Comparison of ENCODE assay signal across 13 cellular contexts in genomic region chr14:68521952-68522509, GRCh38.
A peak's percentile ranks its signal among the peaks of the same experiment; 100 is the strongest.
DNase-seq lines count a peak whose midpoint lies in the region; ATAC-seq and TF ChIP-seq lines count a peak whose summit lies in the region.
"Had no signal": no experiment of that assay in that cellular context is flagged by ENCODE, and none has a peak within 500 bp of the region (broad histone marks: within the 10 kb centered on the region; RNA-seq: fewer than 3 reads in every experiment).

No MANE protein-coding gene starts in this region.

- H3K36me3 Mint-ChIP-seq in H9 (ENCODE audit: insufficient read depth in 1 of 3, low read depth in 3 of 3), result peaks cover 0 to 11% (median 7%) of the 10 kb centered on the region in 3 experiments; a peak in 5 of 7 replicates
- H3K36me3 Mint-ChIP-seq in natural killer cell treated with Interleukin-12 subunit alpha and Interleukin-12 subunit beta and Interleukin-15 and Interleukin-18, amount 100 ng/mL, for 72 hours, result no peaks in the 10 kb centered on the region

- H3K4me2 ChIP-seq in H9 (ENCODE audit: insufficient read depth, insufficient read length, low read length) (no peak overlapping the region), mesendoderm (ENCODE audit: low read length) (no peak overlapping the region)

- H3K4me1 Mint-ChIP-seq in H9, result peaks cover 53 to 54% of the 10 kb centered on the region in 2 experiments
- H3K4me1 Mint-ChIP-seq in natural killer cell treated with Interleukin-12 subunit alpha and Interleukin-12 subunit beta and Interleukin-15 and Interleukin-18, amount 100 ng/mL, for 72 hours (ENCODE audit: low read depth in 2 of 2), result peaks cover 0 to 8% of the 10 kb centered on the region in 2 donors

- peak overlapping the region; percentile 84 for H4K91ac ChIP-seq in H9 (ENCODE audit: insufficient read length, low read depth, low read length)

- no peaks in the 10 kb centered on the region for H3K27me3 ChIP-seq in H9 (ENCODE audit: insufficient read depth, low read length)
- H3K27me3 ChIP-seq in mesendoderm (ENCODE audit: insufficient read depth, low read length, poor library complexity), result no peaks in the 10 kb centered on the region
- no peaks in the 10 kb centered on the region for H3K27me3 ChIP-seq in skeletal muscle tissue (ENCODE audit: control insufficient read depth in 3 of 3, insufficient read depth in 3 of 3, low read length in 3 of 3)
- H3K27me3 ChIP-seq: adrenal gland had no signal

- H3K27ac Mint-ChIP-seq in H9, result peak overlapping the region; percentile 27 to 70 (median 53); a peak in 6 of 7 replicates
- H3K27ac Mint-ChIP-seq in natural killer cell treated with Interleukin-12 subunit alpha and Interleukin-12 subunit beta and Interleukin-15 and Interleukin-18, amount 100 ng/mL, for 72 hours, result no peak overlapping the region

- H3K4ac ChIP-seq in H9 (ENCODE audit: low read depth, low read length) (no peak overlapping the region), mesendoderm (ENCODE audit: low read depth, low read length) (no peak overlapping the region)

- DNase-seq in H9 (no peak), coronary artery (ENCODE audit: low spot score) (no peak), mesendoderm (no peak), NCI-H774 (lab: John Stamatoyannopoulos, UW) (no peak)
- no peak for DNase-seq in natural killer cell treated with Interleukin-12 subunit alpha and Interleukin-12 subunit beta and Interleukin-15 and Interleukin-18, amount 100 ng/mL, for 72 hours (ENCODE audit: low spot score)
- DNase-seq: effector memory CD4-positive, alpha-beta T cell; NCI-H2171; stimulated activated CD4-positive, alpha-beta T cell treated with anti-CD3 and anti-CD28 coated beads, Interleukin-4, amount 100 ng/mL, for 4 hours had no signal

- H3K4me1 ChIP-seq in H9 (ENCODE audit: insufficient read depth, low read length), result peaks cover 4% of the 10 kb centered on the region; the same call in 1 of the 2 replicates
- H3K4me1 ChIP-seq in mesendoderm (ENCODE audit: control insufficient read depth, low read depth, low read length), result peaks cover 1% of the 10 kb centered on the region
- H3K4me1 ChIP-seq in skeletal muscle tissue (ENCODE audit: control insufficient read depth in 3 of 3, insufficient read depth in 3 of 3, low read length in 3 of 3), result peaks cover 35 to 46% (median 44%) of the 10 kb centered on the region in 3 donors

- H3K27me3 Mint-ChIP-seq in H9 (ENCODE audit: low read depth), result no peaks in the 10 kb centered on the region
- no peaks in the 10 kb centered on the region for H3K27me3 Mint-ChIP-seq in natural killer cell treated with Interleukin-12 subunit alpha and Interleukin-12 subunit beta and Interleukin-15 and Interleukin-18, amount 100 ng/mL, for 72 hours
- H3K27me3 Mint-ChIP-seq: B cell had no signal

- H3K14ac ChIP-seq in H9 (ENCODE audit: insufficient read depth, low read length), result no peak overlapping the region

- H2AK5ac ChIP-seq in H9 (ENCODE audit: insufficient read length, low read length), result peak overlapping the region; percentile 6
- H2AK5ac ChIP-seq in mesendoderm (ENCODE audit: low read length), result no peak overlapping the region

- H3K56ac ChIP-seq in H9 (ENCODE audit: insufficient read length, low read depth, low read length) (no peak overlapping the region), mesendoderm (ENCODE audit: low read length) (no peak overlapping the region)

- H3K79me1 ChIP-seq in H9 (ENCODE audit: insufficient read depth, low read depth, low read length, poor library complexity, severe bottlenecking) (no peaks in the 10 kb centered on the region), mesendoderm (ENCODE audit: low read length) (no peaks in the 10 kb centered on the region)

- H3K18ac ChIP-seq in H9 (ENCODE audit: insufficient read length, low read depth, low read length) (no peak overlapping the region), mesendoderm (ENCODE audit: low read length) (no peak overlapping the region)

- H2BK5ac ChIP-seq in H9 (ENCODE audit: insufficient read length, low read length), result no peak overlapping the region
- H2BK5ac ChIP-seq in mesendoderm (ENCODE audit: low read length), result no peak overlapping the region

- H3K79me2 ChIP-seq in H9 (ENCODE audit: insufficient read depth, low read length) (no peaks in the 10 kb centered on the region), mesendoderm (ENCODE audit: control insufficient read depth, insufficient read depth, low read length) (no peaks in the 10 kb centered on the region)

- H2BK20ac ChIP-seq in H9 (ENCODE audit: low read depth, low read length, poor library complexity, severe bottlenecking), result no peak overlapping the region

- no peak overlapping the region for H3K4me3 Mint-ChIP-seq in H9
- H3K4me3 Mint-ChIP-seq in natural killer cell treated with Interleukin-12 subunit alpha and Interleukin-12 subunit beta and Interleukin-15 and Interleukin-18, amount 100 ng/mL, for 72 hours, result no peak overlapping the region
- H3K4me3 Mint-ChIP-seq: B cell had no signal

- H4K8ac ChIP-seq in H9 (replicated peaks; ENCODE audit: insufficient read length, low read depth, low read length), result no peak overlapping the region
- no peak overlapping the region for H4K8ac ChIP-seq in mesendoderm (ENCODE audit: low read depth, low read length)

- no peak overlapping the region for H2BK120ac ChIP-seq in H9 (ENCODE audit: low read depth, low read length, poor library complexity, severe bottlenecking)
- H2BK120ac ChIP-seq in mesendoderm (ENCODE audit: low read depth, low read length), result no peak overlapping the region

- no peak overlapping the region for H3K9ac ChIP-seq in H9 (ENCODE audit: extremely low read depth, insufficient read length, low read length)
- H3K9ac ChIP-seq in mesendoderm (ENCODE audit: low read length), result no peak overlapping the region
- no peak overlapping the region for H3K9ac ChIP-seq in skeletal muscle tissue (ENCODE audit: low read depth in 1 of 3, low read length in 3 of 3)

- ATAC-seq in GM21360 (IDR thresholded peaks at IDR 0.05; ENCODE audit: unreplicated experiment) (no peak), GM19328 (IDR thresholded peaks at IDR 0.05; ENCODE audit: unreplicated experiment) (no peak)
- no peak for ATAC-seq in natural killer cell treated with Interleukin-12 subunit alpha and Interleukin-12 subunit beta and Interleukin-15 and Interleukin-18, amount 100 ng/mL, for 72 hours

- H2BK12ac ChIP-seq in H9 (ENCODE audit: insufficient read length, low read depth, low read length), result peak overlapping the region; percentile 76

- H3K9me3 Mint-ChIP-seq in H9, result peaks cover 0 to 2% of the 10 kb centered on the region in 2 experiments; a peak in 3 of 5 replicates
- no peaks in the 10 kb centered on the region for H3K9me3 Mint-ChIP-seq in natural killer cell treated with Interleukin-12 subunit alpha and Interleukin-12 subunit beta and Interleukin-15 and Interleukin-18, amount 100 ng/mL, for 72 hours

- no peak overlapping the region for H3K4me3 ChIP-seq in coronary artery
- H3K4me3 ChIP-seq in mesendoderm (ENCODE audit: low read length), result no peak overlapping the region
- no peak overlapping the region for H3K4me3 ChIP-seq in skeletal muscle tissue (ENCODE audit: low read length in 3 of 3)
- H3K4me3 ChIP-seq: adrenal gland had no signal

- H2AFZ ChIP-seq in H9 (ENCODE audit: low read length), result no peak overlapping the region

- no CpG with 5 or more reads among the region's 8 CpGs for WGBS in H9 (ENCODE audit: extremely low coverage, insufficient read length, low lambda C conversion rate)
- no CpG with 5 or more reads among the region's 8 CpGs for WGBS in mesendoderm (ENCODE audit: extremely low coverage, insufficient coverage, low lambda C conversion rate)

- no peaks in the 10 kb centered on the region for H3K36me3 ChIP-seq in mesendoderm (ENCODE audit: control insufficient read depth, insufficient read depth, low read length)
- H3K36me3 ChIP-seq in skeletal muscle tissue (ENCODE audit: control insufficient read depth in 3 of 3, insufficient read depth in 3 of 3, low read length in 3 of 3), result no peaks in the 10 kb centered on the region
- H3K36me3 ChIP-seq: adrenal gland had no signal

- TF ChIP-seq CTCF in H9 (conservative IDR thresholded peaks at IDR 0.05) (no peak), coronary artery (IDR thresholded peaks at IDR 0.05) (no peak)

- H3K27ac ChIP-seq in H9 (ENCODE audit: insufficient read length, low read depth, low read length) (no peak overlapping the region), coronary artery (peak overlapping the region; percentile 64 to 79), mesendoderm (ENCODE audit: low read depth, low read length) (peak overlapping the region; percentile 3), skeletal muscle tissue (ENCODE audit: low read depth, low read length) (peak overlapping the region; percentile 74)

- H3K9me3 ChIP-seq in H9 (ENCODE audit: control insufficient read depth, low read depth, low read length), result no peaks in the 10 kb centered on the region
- no peaks in the 10 kb centered on the region for H3K9me3 ChIP-seq in skeletal muscle tissue (ENCODE audit: control insufficient read depth in 3 of 3, low read length in 3 of 3)
- H3K9me3 ChIP-seq: adrenal gland had no signal

- H3K23me2 ChIP-seq in H9 (ENCODE audit: insufficient read length, low read depth, low read length, poor library complexity, severe bottlenecking), result no peaks in the 10 kb centered on the region

- H2BK15ac ChIP-seq in H9 (ENCODE audit: low read depth, low read length) (no peak overlapping the region), mesendoderm (replicated peaks; ENCODE audit: low read depth) (no peak overlapping the region)

- H3K23ac ChIP-seq in H9 (ENCODE audit: insufficient read length, low read depth, low read length) (no peak overlapping the region), mesendoderm (ENCODE audit: low read length) (no peak overlapping the region)

- no peak overlapping the region for H4K5ac ChIP-seq in H9 (ENCODE audit: insufficient read length, low read depth, low read length)
- no peak overlapping the region for H4K5ac ChIP-seq in mesendoderm (ENCODE audit: low read length)

- no peaks in the 10 kb centered on the region for H4K20me1 ChIP-seq in H9 (ENCODE audit: control insufficient read depth, insufficient read depth, insufficient read length)

- H3T11ph ChIP-seq in H9 (ENCODE audit: low read length), result no peak overlapping the region

Comparison
In these comparisons a context has a peak if more than half of its experiments do, and no peak if none do; other contexts are left out.
1. H3K27ac Mint-ChIP-seq: peak in H9 (3 of 3); none in natural killer cell treated with Interleukin-12 subunit alpha and Interleukin-12 subunit beta and Interleukin-15 and Interleukin-18, amount 100 ng/mL, for 72 hours (0 of 2).